ENCODE assay signal across 25 cellular contexts in genomic region chr6:126374372-126374771, GRCh38. TPM values are rescaled to one million over a fixed set of nuclear protein-coding genes. Genes with fewer than 3 reads are reported as not detected.
"Had no signal": no experiment of that assay in that cellular context is flagged by ENCODE, and none has a peak within 500 bp of the region (broad histone marks: within the 10 kb centered on the region; RNA-seq: fewer than 3 reads in every experiment).

No MANE protein-coding gene starts in this region.

- ATAC-seq: activated CD4-positive, alpha-beta T cell treated with anti-CD3 and anti-CD28 coated beads for 36 hours; activated CD8-positive, alpha-beta memory T cell treated with anti-CD3 and anti-CD28 coated beads, Interleukin-2, amount 10 ng/mL, durations not matched to agents 7 days and 5 days; activated CD8-positive, alpha-beta T cell treated with anti-CD3 and anti-CD28 coated beads, Interleukin-2, amount 10 ng/mL, durations not matched to agents 7 days and 5 days; activated naive CD4-positive, alpha-beta T cell treated with anti-CD3 and anti-CD28 coated beads, Interleukin-2, amount 50 U/mL, for 72 hours; effector memory CD8-positive, alpha-beta T cell; gastroesophageal sphincter; heart right ventricle had no signal

- H3K27ac ChIP-seq: ascending aorta, breast epithelium, coronary artery, esophagus muscularis mucosa, gastroesophageal sphincter, heart right ventricle had no signal

- H3K27me3 ChIP-seq: ascending aorta, breast epithelium, esophagus muscularis mucosa, gastroesophageal sphincter, heart right ventricle had no signal

- H3K9me3 ChIP-seq: ascending aorta had no signal

- H3K4me3 ChIP-seq: ascending aorta, breast epithelium, coronary artery, esophagus muscularis mucosa, gastroesophageal sphincter, heart right ventricle had no signal

- H3K4me1 ChIP-seq: ascending aorta, breast epithelium, esophagus muscularis mucosa, gastroesophageal sphincter, heart right ventricle had no signal

- DNase-seq: activated CD4-positive, alpha-beta memory T cell treated with anti-CD3 and anti-CD28 coated beads for 36 hours; activated CD4-positive, alpha-beta T cell treated with anti-CD3 and anti-CD28 coated beads for 36 hours; activated CD4-positive, alpha-beta T cell treated with anti-CD3 and anti-CD28 coated beads, Interleukin-2, amount 10 ng/mL, durations not matched to agents 24 days and 14 days; activated CD4-positive, CD25-positive, alpha-beta regulatory T cell; activated CD4-positive, CD25-positive, alpha-beta regulatory T cell treated with anti-CD3 and anti-CD28 coated beads, Interleukin-2, amount 50 U/mL, for 72 hours; activated CD8-positive, alpha-beta memory T cell treated with anti-CD3 and anti-CD28 coated beads, Interleukin-2, amount 10 ng/mL, durations not matched to agents 7 days and 5 days; activated CD8-positive, alpha-beta memory T cell treated with anti-CD3 and anti-CD28 coated beads, Interleukin-2, amount 50 U/mL, for 4 hours; activated CD8-positive, alpha-beta T cell treated with anti-CD3 and anti-CD28 coated beads, Interleukin-2, amount 10 ng/mL, durations not matched to agents 7 days and 5 days; activated gamma-delta T cell; activated naive CD4-positive, alpha-beta T cell; activated naive CD4-positive, alpha-beta T cell treated with anti-CD3 and anti-CD28 coated beads, Interleukin-2, amount 10 ng/mL, durations not matched to agents 7 days and 5 days; activated naive CD8-positive, alpha-beta T cell treated with anti-CD3 and anti-CD28 coated beads, Interleukin-2, amount 10 ng/mL, durations not matched to agents 7 days and 5 days; activated T-cell treated with anti-CD3 and anti-CD28 coated beads, Interleukin-2, amount 50 U/mL, for 1 hour; activated T-cell treated with anti-CD3 and anti-CD28 coated beads, Interleukin-2, amount 50 U/mL, for 48 hours; effector CD4-positive, alpha-beta T cell; effector memory CD8-positive, alpha-beta T cell; foreskin melanocyte; heart right ventricle; T-helper 2 cell had no signal

- H3K36me3 ChIP-seq: ascending aorta, breast epithelium, esophagus muscularis mucosa, gastroesophageal sphincter, heart right ventricle had no signal

RNA-seq across cellular contexts. Expression of gene CENPW, which starts 34.5 kb away (rescaled TPM):
- total RNA-seq: ascending aorta had no signal
